16 cellular contexts compared by ENCODE assay signal in the genomic region with DNA sequence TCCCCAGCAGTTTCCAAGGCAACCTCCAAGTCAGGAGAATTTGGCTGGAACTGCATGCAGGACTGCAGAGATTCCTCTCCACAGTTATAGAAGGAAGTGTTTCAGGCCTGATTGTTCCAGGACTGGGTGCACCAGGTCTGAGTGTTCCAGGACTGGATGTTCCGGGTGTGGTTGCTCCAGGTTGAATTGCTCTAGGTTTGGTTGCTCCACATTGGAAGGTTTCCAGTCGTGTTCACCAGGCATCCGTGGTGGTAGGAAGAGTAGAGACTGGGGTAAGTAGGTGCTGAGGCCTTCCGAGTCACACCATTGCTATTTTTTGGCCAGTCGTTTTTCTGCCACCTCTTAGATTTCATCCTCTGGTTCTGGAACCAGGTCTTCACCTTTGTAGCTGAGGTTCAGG.
DNase-seq lines count a peak whose midpoint lies in the region; ATAC-seq and TF ChIP-seq lines count a peak whose summit lies in the region.
"Had no signal": no experiment of that assay in that cellular context is flagged by ENCODE, and none has a peak within 500 bp of the region (broad histone marks: within the 10 kb centered on the region; RNA-seq: fewer than 3 reads in every experiment).

No MANE protein-coding gene starts in this region.

- H3K4me1 ChIP-seq in RWPE2 (ENCODE audit: insufficient read depth, poor library complexity, severe bottlenecking) (peaks cover 5% of the 10 kb centered on the region), upper lobe of right lung (no peaks in the 10 kb centered on the region)
- H3K4me1 ChIP-seq in effector memory CD4-positive, alpha-beta T cell (ENCODE audit: control insufficient read depth, insufficient read depth, low read length, poor library complexity, severe bottlenecking) = no peaks in the 10 kb centered on the region

- H3K27ac ChIP-seq in RWPE2 (ENCODE audit: poor library complexity, severe bottlenecking) (peak overlapping the region; percentile 41), epithelial cell of prostate (peak overlapping the region; percentile 12), upper lobe of right lung (no peak overlapping the region), brain microvascular endothelial cell (no peak overlapping the region)
- no peak overlapping the region for H3K27ac ChIP-seq in effector memory CD4-positive, alpha-beta T cell (ENCODE audit: insufficient read depth, low read length, poor library complexity, severe bottlenecking)
- H3K27ac ChIP-seq: C4-2B had no signal

- H3K36me3 ChIP-seq in RWPE2 (ENCODE audit: low read depth) = no peaks in the 10 kb centered on the region
- no peaks in the 10 kb centered on the region for H3K36me3 ChIP-seq in upper lobe of right lung
- H3K36me3 ChIP-seq in effector memory CD4-positive, alpha-beta T cell (ENCODE audit: control insufficient read depth, insufficient read depth, low read length) = no peaks in the 10 kb centered on the region
- H3K36me3 ChIP-seq in brain microvascular endothelial cell (replicated peaks) = no peaks in the 10 kb centered on the region

- TF ChIP-seq CTCF in RWPE2 (IDR thresholded peaks at IDR 0.05; ENCODE audit: poor library complexity, severe bottlenecking) (no peak), upper lobe of right lung (IDR thresholded peaks at IDR 0.05) (no peak), brain microvascular endothelial cell (IDR thresholded peaks at IDR 0.05; ENCODE audit: low read depth, low read length, missing control alignments) (no peak)

- in situ Hi-C loops in brain microvascular endothelial cell (cut with HindIII; ENCODE audit: low pct_ligation_motif_present, low sequenced_read_pairs) = no loop called here

- DNase-seq in RWPE2 (ENCODE audit: low spot score) = no peak
- no peak for DNase-seq in epithelial cell of prostate (ENCODE audit: low read depth, low spot score)
- DNase-seq in left lobe of liver (ENCODE audit: low spot score) = peak; percentile 63
- DNase-seq in upper lobe of right lung = no peak
- DNase-seq in C1 segment of cervical spinal cord (lab: John Stamatoyannopoulos, UW) = no peak
- DNase-seq in effector memory CD4-positive, alpha-beta T cell = no peak
- DNase-seq in brain microvascular endothelial cell = no peak
- DNase-seq: CD4-positive, alpha-beta memory T cell; COR-L47; DMS153; DND-41; GDM1; HCEC 1CT; HFFc6 had no signal

- ATAC-seq in RWPE2 (ENCODE audit: low read depth) (no peak), left lobe of liver (peak; percentile 89), upper lobe of right lung (peak; percentile 29)
- ATAC-seq: HepG2 had no signal

- H3K4me3 ChIP-seq in RWPE2 (ENCODE audit: severe bottlenecking) (no peak overlapping the region), upper lobe of right lung (no peak overlapping the region), brain microvascular endothelial cell (ENCODE audit: low read depth, low read length) (no peak overlapping the region)
- no peak overlapping the region for H3K4me3 ChIP-seq in effector memory CD4-positive, alpha-beta T cell (ENCODE audit: insufficient read depth, low read depth, low read length, poor library complexity, severe bottlenecking)

- H3K9me3 ChIP-seq in RWPE2 (ENCODE audit: severe bottlenecking) = no peaks in the 10 kb centered on the region
- no peaks in the 10 kb centered on the region for H3K9me3 ChIP-seq in upper lobe of right lung
- no peaks in the 10 kb centered on the region for H3K9me3 ChIP-seq in effector memory CD4-positive, alpha-beta T cell (ENCODE audit: control insufficient read depth, low read length)

- H3K27me3 ChIP-seq in RWPE2 (ENCODE audit: insufficient read depth, poor library complexity, severe bottlenecking) = no peaks in the 10 kb centered on the region
- H3K27me3 ChIP-seq in upper lobe of right lung = no peaks in the 10 kb centered on the region
- no peaks in the 10 kb centered on the region for H3K27me3 ChIP-seq in effector memory CD4-positive, alpha-beta T cell (replicated peaks; ENCODE audit: control insufficient read depth, insufficient read depth, low read length, poor library complexity, severe bottlenecking)
- no peaks in the 10 kb centered on the region for H3K27me3 ChIP-seq in brain microvascular endothelial cell (replicated peaks)

- intact Hi-C loops in upper lobe of right lung (cut with DNase I) = no loop called here

Comparison
In these comparisons a context has a peak if more than half of its experiments do, and no peak if none do; other contexts are left out.
1. H3K27ac ChIP-seq: peak in RWPE2 (single experiment) and epithelial cell of prostate (single experiment); none in upper lobe of right lung (single experiment), effector memory CD4-positive, alpha-beta T cell (single experiment) and brain microvascular endothelial cell (single experiment).